ENCODE assay signal across 8 cellular contexts in genomic region chr1:81670286-81670685, GRCh38.
DNase-seq lines count a peak whose midpoint lies in the region; FAIRE-seq and TF ChIP-seq lines count a peak whose summit lies in the region.

No MANE protein-coding gene starts in this region.

- intact Hi-C loops in endothelial cell of umbilical vein (cut with micrococcal nuclease) = loop anchor here (1.0 to 2.0 kb wide), 2 partner anchors 17 to 121 kb away; no protein-coding TSS in a partner anchor

- peak; percentile 94 for FAIRE-seq in endothelial cell of umbilical vein (lab: Jason Lieb, UNC)

- no TSS peak for BruUV-seq in endothelial cell of umbilical vein (replicated peaks; lab: Mats Ljungman, UMichigan)

- H3K27me3 ChIP-seq in endothelial cell of umbilical vein (ENCODE audit: control insufficient read depth in 2 of 2, insufficient read depth in 2 of 2, low read length in 2 of 2) = no peaks in the 10 kb centered on the region

- H3K4me1 ChIP-seq in endothelial cell of umbilical vein (ENCODE audit: control insufficient read depth, extremely low read depth, insufficient read depth, low read length) = peaks cover 8% of the 10 kb centered on the region

- H3K9ac ChIP-seq in endothelial cell of umbilical vein (replicated peaks; ENCODE audit: extremely low read depth, insufficient read depth, low read length) = peak overlapping the region; percentile 22

- peak; percentile 85 for DNase-seq in AG08395 (ENCODE audit: low spot score)
- DNase-seq in NCI-H1092 treated with DMSO at 0.1 percent for 48 hours (lab: John Stamatoyannopoulos, UW) = peak; percentile 51
- peak; percentile 98 for DNase-seq in endothelial cell of umbilical vein (ENCODE audit: low read depth, low spot score)
- peak; percentile 89 for DNase-seq in mucosa of gallbladder (ENCODE audit: low spot score)
- DNase-seq in GDM1 (lab: John Stamatoyannopoulos, UW) = no peak
- DNase-seq in activated CD8-positive, alpha-beta memory T cell treated with anti-CD3 and anti-CD28 coated beads, Interleukin-2, amount 50 U/mL, for 4 hours = no peak
- DNase-seq in erythroblast (lab: John Stamatoyannopoulos, UW) = no peak
- DNase-seq in germinal center (ENCODE audit: low spot score) = no peak

- CTCF ChIA-PET in endothelial cell of umbilical vein (lab: Charles Lee) = interaction anchor here (0.7 to 1.9 kb wide), 9 partner anchors 11 to 121 kb away, joined by 3 to 15 read pairs (median 5); no protein-coding TSS in a partner anchor

- TF ChIP-seq POLR2A in endothelial cell of umbilical vein (IDR thresholded peaks at IDR 0.05; ENCODE audit: low read depth, low read length) = no peak
- TF ChIP-seq POLR2A in erythroblast (IDR thresholded peaks at IDR 0.05; ENCODE audit: low read length) = no peak

- peak overlapping the region; percentile 8 for H3K4me2 ChIP-seq in endothelial cell of umbilical vein (ENCODE audit: insufficient read depth, low read length)

- no peak for TF ChIP-seq CTCF in endothelial cell of umbilical vein (IDR thresholded peaks at IDR 0.05; ENCODE audit: extremely low read depth in 1 of 2, insufficient read depth in 1 of 2, low read depth in 1 of 2, low read length in 2 of 2)

- H3K27ac ChIP-seq in endothelial cell of umbilical vein (ENCODE audit: insufficient read depth, low read depth, low read length) = no peak overlapping the region

- no peaks in the 10 kb centered on the region for H3K36me3 ChIP-seq in endothelial cell of umbilical vein (ENCODE audit: control insufficient read depth in 2 of 2, extremely low read depth in 1 of 2, insufficient read depth in 2 of 2, low read length in 2 of 2)

- no peaks in the 10 kb centered on the region for H3K9me3 ChIP-seq in endothelial cell of umbilical vein (replicated peaks; ENCODE audit: control insufficient read depth, insufficient read depth, low read length)

- dilution Hi-C loops in endothelial cell of umbilical vein (cut with MboI; ENCODE audit: extremely low pct_ligation_motif_present, low sequenced_read_pairs) = no loop called here

- POLR2A ChIA-PET in endothelial cell of umbilical vein (lab: Charles Lee) = no interaction called here

- no peaks in the 10 kb centered on the region for H3K79me2 ChIP-seq in endothelial cell of umbilical vein (ENCODE audit: control insufficient read depth, insufficient read depth, low read length)

- H4K20me1 ChIP-seq in endothelial cell of umbilical vein (replicated peaks; ENCODE audit: control insufficient read depth, extremely low read depth, insufficient read depth, low read length) = no peaks in the 10 kb centered on the region

- H2AFZ ChIP-seq in endothelial cell of umbilical vein (ENCODE audit: low read depth, low read length) = peak overlapping the region; percentile 50

- no peak overlapping the region for H3K4me3 ChIP-seq in endothelial cell of umbilical vein (replicated peaks in 1 of 3; ENCODE audit: insufficient read depth in 1 of 3, low read depth in 1 of 3, low read length in 3 of 3)

- H3K9me1 ChIP-seq in endothelial cell of umbilical vein (replicated peaks; ENCODE audit: control insufficient read depth, extremely low read depth, insufficient read depth, low read length) = no peaks in the 10 kb centered on the region

TF ChIP-seq in endothelial cell of umbilical vein, 7 proteins besides CTCF, POLR2A, EP300 and RAD21:
- TF ChIP-seq JUN (IDR thresholded peaks at IDR 0.05; ENCODE audit: borderline replicate concordance, insufficient read depth, insufficient read length, low read depth) (no peak), FOS (IDR thresholded peaks at IDR 0.05; ENCODE audit: borderline replicate concordance, insufficient read depth, low read length) (peak; percentile 33)
TF ChIP-seq in endothelial cell of umbilical vein: peak in this region for 1.

Comparison
In these comparisons a context has a peak if more than half of its experiments do, and no peak if none do; other contexts are left out.
1. DNase-seq: peak in AG08395 (single experiment), NCI-H1092 treated with DMSO at 0.1 percent for 48 hours (single experiment), endothelial cell of umbilical vein (single experiment) and mucosa of gallbladder (single experiment); none in GDM1 (single experiment), activated CD8-positive, alpha-beta memory T cell treated with anti-CD3 and anti-CD28 coated beads, Interleukin-2, amount 50 U/mL, for 4 hours (single experiment), erythroblast (0 of 2) and germinal center (single experiment).